ENCODE assay signal across 1 cellular context in genomic region chr7:105013818-105014724, GRCh38.
TF ChIP-seq lines count a peak whose summit lies in the region.

KMT2E (plus strand) TSS chr7:105014205; CDS start chr7:105040953, 26,748 bp downstream.

TF ChIP-seq in K562, 482 proteins besides CTCF, POLR2A, EP300 and RAD21 (continued from another document and continues in another):
- TF ChIP-seq REST (CRISPR knock-in tag; IDR thresholded peaks at IDR 0.05; ENCODE audit: low read depth) (no peak), SIRT6 (IDR thresholded peaks at IDR 0.05; ENCODE audit: low read depth, low read length) (no peak), ZFP1 (CRISPR knock-in tag; IDR thresholded peaks at IDR 0.05) (no peak), SIX5 (IDR thresholded peaks at IDR 0.05; ENCODE audit: borderline replicate concordance in 1 of 2, insufficient read depth in 1 of 2, low read depth in 1 of 2, low read length in 2 of 2) (peak in 1 of 2 experiments; percentile 64; a peak in 2 of 4 replicates), ZNF512 (tag; IDR thresholded peaks at IDR 0.05) (no peak), CBFB (CRISPR knock-in tag; IDR thresholded peaks at IDR 0.05) (no peak), ZBTB12 (CRISPR knock-in tag; IDR thresholded peaks at IDR 0.05) (peak; percentile 37; the same call in 1 of the 2 replicates), ZNF175 (CRISPR knock-in tag; IDR thresholded peaks at IDR 0.05; ENCODE audit: low read depth) (no peak), FOXK2 (conservative IDR thresholded peaks at IDR 0.05 in 1 of 2, IDR thresholded peaks at IDR 0.05 in 1 of 2; ENCODE audit: low read depth in 2 of 2) (no peak), TSC22D4 (tag; IDR thresholded peaks at IDR 0.05) (no peak), ZNF518B (CRISPR knock-in tag; IDR thresholded peaks at IDR 0.05) (no peak), ZNF699 (CRISPR knock-in tag; IDR thresholded peaks at IDR 0.05; ENCODE audit: insufficient replicate concordance) (no peak), KDM1A (IDR thresholded peaks at IDR 0.05) (no peak), ZKSCAN8 (CRISPR knock-in tag; IDR thresholded peaks at IDR 0.05) (no peak), TARDBP (IDR thresholded peaks at IDR 0.05) (peak; percentile 77; the same call in 1 of the 2 replicates), IRF9 (tag; IDR thresholded peaks at IDR 0.05) (no peak), ZFPM2 (CRISPR knock-in tag; IDR thresholded peaks at IDR 0.05) (no peak), MEF2A (IDR thresholded peaks at IDR 0.05; ENCODE audit: control insufficient read depth, low read depth, low read length) (no peak), RFX1 (IDR thresholded peaks at IDR 0.05) (no peak), PKNOX1 (IDR thresholded peaks at IDR 0.05) (no peak), BRF1 (IDR thresholded peaks at IDR 0.05; ENCODE audit: borderline replicate concordance, extremely low read depth, insufficient read length) (no peak), PRPF4 (IDR thresholded peaks at IDR 0.05; ENCODE audit: insufficient read depth, low read depth, low read length, poor library complexity, severe bottlenecking) (peak; percentile 52), KLF16 (IDR thresholded peaks at IDR 0.05) (no peak), RUNX1 (IDR thresholded peaks at IDR 0.05; ENCODE audit: low read depth) (no peak), CLOCK (CRISPR knock-in tag; IDR thresholded peaks at IDR 0.05; ENCODE audit: borderline replicate concordance) (no peak), FOXJ3 (CRISPR knock-in tag; IDR thresholded peaks at IDR 0.05) (no peak), SPI1 (IDR thresholded peaks at IDR 0.05; ENCODE audit: borderline replicate concordance, low read depth, low read length) (peak; percentile 46; the same call in 1 of the 2 replicates), CREM (IDR thresholded peaks at IDR 0.05; ENCODE audit: low read depth) (peak; percentile 76), BRF2 (IDR thresholded peaks at IDR 0.05; ENCODE audit: borderline replicate concordance, insufficient read depth, insufficient read length) (no peak), THRB (CRISPR knock-in tag; conservative IDR thresholded peaks at IDR 0.05) (peak; percentile 98), GTF2B (IDR thresholded peaks at IDR 0.05; ENCODE audit: extremely low read depth, insufficient read length) (peak; percentile 22), SRSF3 (IDR thresholded peaks at IDR 0.05; ENCODE audit: insufficient read depth, low read length) (no peak; the same call in 1 of the 2 replicates), ZNF324 (CRISPR knock-in tag; IDR thresholded peaks at IDR 0.05) (peak; percentile 34; the same call in 1 of the 2 replicates), TFE3 (CRISPR knock-in tag; IDR thresholded peaks at IDR 0.05) (peak; percentile 9; the same call in 1 of the 2 replicates), TFAM (CRISPR knock-in tag; conservative IDR thresholded peaks at IDR 0.05) (no peak)
